Comparison of ENCODE assay signal across 10 cellular contexts in genomic region chr2:102664439-102665042, GRCh38. TPM values are rescaled to one million over a fixed set of nuclear protein-coding genes. Genes with fewer than 3 reads are reported as not detected.
DNase-seq lines count a peak whose midpoint lies in the region; ATAC-seq and TF ChIP-seq lines count a peak whose summit lies in the region.
"Had no signal": no experiment of that assay in that cellular context is flagged by ENCODE, and none has a peak within 500 bp of the region (broad histone marks: within the 10 kb centered on the region; RNA-seq: fewer than 3 reads in every experiment).

No MANE protein-coding gene starts in this region.

- no peaks in the 10 kb centered on the region for H3K9me3 Mint-ChIP-seq in activated CD8-positive, alpha-beta T cell treated with anti-CD3 and anti-CD28 coated beads for 36 hours

- H3K27me3 Mint-ChIP-seq in activated CD8-positive, alpha-beta T cell treated with anti-CD3 and anti-CD28 coated beads for 36 hours: no peaks in the 10 kb centered on the region
- H3K27me3 Mint-ChIP-seq: activated naive CD8-positive, alpha-beta T cell had no signal

- H3K27ac Mint-ChIP-seq in activated CD8-positive, alpha-beta T cell treated with anti-CD3 and anti-CD28 coated beads for 36 hours: peak overlapping the region; percentile 68
- H3K27ac Mint-ChIP-seq: activated naive CD8-positive, alpha-beta T cell had no signal

- peaks cover 1% of the 10 kb centered on the region for H3K36me3 Mint-ChIP-seq in activated CD8-positive, alpha-beta T cell treated with anti-CD3 and anti-CD28 coated beads for 36 hours (ENCODE audit: low read depth)
- H3K36me3 Mint-ChIP-seq: activated naive CD8-positive, alpha-beta T cell had no signal

- H3K4me3 ChIP-seq in coronary artery: no peak overlapping the region

- peaks cover 26% of the 10 kb centered on the region for H3K4me1 Mint-ChIP-seq in activated CD8-positive, alpha-beta T cell treated with anti-CD3 and anti-CD28 coated beads for 36 hours (ENCODE audit: low read depth)

- H3K27ac ChIP-seq in coronary artery: no peak overlapping the region

- CTCF ChIA-PET in activated CD8-positive, alpha-beta T cell treated with anti-CD3 and anti-CD28 coated beads for 36 hours (lab: Charles Lee): interaction anchor here (1.3 kb wide), 1 partner anchor 9 kb away, joined by 3 read pairs; no protein-coding TSS in a partner anchor

- no peak overlapping the region for H3K4me3 Mint-ChIP-seq in activated CD8-positive, alpha-beta T cell treated with anti-CD3 and anti-CD28 coated beads for 36 hours
- H3K4me3 Mint-ChIP-seq: activated naive CD8-positive, alpha-beta T cell had no signal

- no peak for TF ChIP-seq CTCF in GM10266 (IDR thresholded peaks at IDR 0.05; ENCODE audit: control insufficient read depth, insufficient read depth, low read depth, missing control alignments)
- TF ChIP-seq CTCF in activated CD8-positive, alpha-beta T cell treated with anti-CD3 and anti-CD28 coated beads for 36 hours (IDR thresholded peaks at IDR 0.05): no peak
- TF ChIP-seq CTCF in coronary artery (IDR thresholded peaks at IDR 0.05): no peak

- DNase-seq in GM10266 (ENCODE audit: extremely low spot score): peak; percentile 20
- peak; percentile 76 for DNase-seq in activated CD8-positive, alpha-beta T cell treated with anti-CD3 and anti-CD28 coated beads for 36 hours
- peak; percentile 27 for DNase-seq in non-pigmented ciliary epithelial cell (ENCODE audit: low read depth)
- no peak for DNase-seq in COR-L47 (lab: John Stamatoyannopoulos, UW)
- DNase-seq in NOMO-1 treated with dmso at 0.1 percent for 144 hours (lab: John Stamatoyannopoulos, UW; ENCODE audit: unreplicated experiment): no peak
- DNase-seq in coronary artery (ENCODE audit: low spot score): no peak

- ATAC-seq in HG02759 (IDR thresholded peaks at IDR 0.05; ENCODE audit: unreplicated experiment) (peak; percentile 79), GM18873 (IDR thresholded peaks at IDR 0.05; ENCODE audit: low FRiP score, unreplicated experiment) (no peak)
- peak; percentile 99 for ATAC-seq in activated CD8-positive, alpha-beta T cell treated with anti-CD3 and anti-CD28 coated beads for 36 hours

- POLR2A ChIA-PET in activated CD8-positive, alpha-beta T cell treated with anti-CD3 and anti-CD28 coated beads for 36 hours (lab: Charles Lee): no interaction called here

- intact Hi-C loops in activated CD8-positive, alpha-beta T cell treated with anti-CD3 and anti-CD28 coated beads for 36 hours (cut with micrococcal nuclease): no loop called here

RNA-seq across cellular contexts. Expression of gene SLC9A2, which starts 45.2 kb away (rescaled TPM):
- total RNA-seq in activated CD8-positive, alpha-beta T cell treated with anti-CD3 and anti-CD28 coated beads for 36 hours: under 1 TPM; 0.05 to 0.18 TPM
- total RNA-seq: pulmonary artery endothelial cell had no signal

Comparison
In these comparisons a context has a peak if more than half of its experiments do, and no peak if none do; other contexts are left out.
1. DNase-seq: peak in GM10266 (single experiment), activated CD8-positive, alpha-beta T cell treated with anti-CD3 and anti-CD28 coated beads for 36 hours (single experiment) and non-pigmented ciliary epithelial cell (single experiment); none in COR-L47 (single experiment), NOMO-1 treated with dmso at 0.1 percent for 144 hours (single experiment) and coronary artery (single experiment).